Comparison of ENCODE assay signal across 8 cellular contexts in genomic region chr7:87059525-87060287, GRCh38. TPM values are rescaled to one million over a fixed set of nuclear protein-coding genes. Genes with fewer than 3 reads are reported as not detected.
A peak's percentile ranks its signal among the peaks of the same experiment; 100 is the strongest.
DNase-seq lines count a peak whose midpoint lies in the region; ATAC-seq and TF ChIP-seq lines count a peak whose summit lies in the region.

TSS of gene ELAPOR2 (minus strand) at chr7:87059654. CDS start at chr7:87059513, 141 bp downstream.

- H3K36me3 ChIP-seq in Peyer's patch, result no peaks in the 10 kb centered on the region

- peaks cover 0 to 8% (median 2%) of the 10 kb centered on the region in 4 donors for H3K4me1 ChIP-seq in Peyer's patch

- no peaks in the 10 kb centered on the region for H3K9me3 ChIP-seq in Peyer's patch

- peak; percentile 93 for ATAC-seq in GM21526 (IDR thresholded peaks at IDR 0.05; ENCODE audit: low FRiP score, unreplicated experiment)
- peak; percentile 90 for ATAC-seq in activated T-helper 17 cell treated with anti-CD3 and anti-CD28 coated beads, Interleukin-2, amount 50 U/mL, for 72 hours (replicated peaks)
- peak; percentile 96 for ATAC-seq in natural killer cell treated with Interleukin-12 subunit alpha and Interleukin-12 subunit beta and Interleukin-15 and Interleukin-18, amount 100 ng/mL, for 72 hours

- H3K27ac ChIP-seq in Peyer's patch, result peak within 1 kb of the TSS; percentile 35 to 73 (median 48)

- DNase-seq in DMS153 treated with DMSO at 0.1 percent for 48 hours (lab: John Stamatoyannopoulos, UW; ENCODE audit: unreplicated experiment), result peak; percentile 76
- DNase-seq in HuH-7.5 (ENCODE audit: low spot score), result peak; percentile 50
- peak; percentile 76 to 90 (median 79) for DNase-seq in Peyer's patch
- peak; percentile 7 for DNase-seq in fibroblast of the aortic adventitia (ENCODE audit: low read depth)
- DNase-seq in natural killer cell treated with Interleukin-12 subunit alpha and Interleukin-12 subunit beta and Interleukin-15 and Interleukin-18, amount 100 ng/mL, for 72 hours (ENCODE audit: low spot score), result peak; percentile 75

- H3K4me3 ChIP-seq in Peyer's patch (peak within 1 kb of the TSS; percentile 55 to 82 (median 78)), fibroblast of the aortic adventitia (ENCODE audit: low read depth, low read length) (peak within 1 kb of the TSS; percentile 62)

- H3K4me1 Mint-ChIP-seq in activated T-helper 17 cell treated with anti-CD3 and anti-CD28 coated beads, Interleukin-2, amount 50 U/mL, for 72 hours, result peaks cover 6% of the 10 kb centered on the region
- peaks cover 4 to 8% of the 10 kb centered on the region in 2 donors for H3K4me1 Mint-ChIP-seq in natural killer cell treated with Interleukin-12 subunit alpha and Interleukin-12 subunit beta and Interleukin-15 and Interleukin-18, amount 100 ng/mL, for 72 hours (ENCODE audit: low read depth in 2 of 2)
- peaks cover 16% of the 10 kb centered on the region for H3K4me1 Mint-ChIP-seq in stimulated activated naive CD8-positive, alpha-beta T cell treated with anti-CD3 and anti-CD28 coated beads, Interleukin-15, Interleukin-2, amounts not matched to agents 100 ng/mL and 50 ng/mL, for 24 hours (ENCODE audit: low read depth)

- H3K4me3 Mint-ChIP-seq in activated T-helper 17 cell treated with anti-CD3 and anti-CD28 coated beads, Interleukin-2, amount 50 U/mL, for 72 hours, result peak within 1 kb of the TSS; percentile 69
- peak within 1 kb of the TSS; percentile 69 for H3K4me3 Mint-ChIP-seq in natural killer cell treated with Interleukin-12 subunit alpha and Interleukin-12 subunit beta and Interleukin-15 and Interleukin-18, amount 100 ng/mL, for 72 hours
- peak within 1 kb of the TSS; percentile 82 for H3K4me3 Mint-ChIP-seq in stimulated activated naive CD8-positive, alpha-beta T cell treated with anti-CD3 and anti-CD28 coated beads, Interleukin-15, Interleukin-2, amounts not matched to agents 100 ng/mL and 50 ng/mL, for 24 hours

- peak; percentile 2 to 36 (median 19) for TF ChIP-seq CTCF in Peyer's patch (IDR thresholded peaks at IDR 0.05)
- peak; percentile 28 for TF ChIP-seq CTCF in fibroblast of the aortic adventitia (IDR thresholded peaks at IDR 0.05; ENCODE audit: insufficient read depth, low read length)

- peak within 1 kb of the TSS; percentile 11 for H3K27ac Mint-ChIP-seq in activated T-helper 17 cell treated with anti-CD3 and anti-CD28 coated beads, Interleukin-2, amount 50 U/mL, for 72 hours
- no peak within 1 kb of the TSS for H3K27ac Mint-ChIP-seq in natural killer cell treated with Interleukin-12 subunit alpha and Interleukin-12 subunit beta and Interleukin-15 and Interleukin-18, amount 100 ng/mL, for 72 hours
- H3K27ac Mint-ChIP-seq in stimulated activated naive CD8-positive, alpha-beta T cell treated with anti-CD3 and anti-CD28 coated beads, Interleukin-15, Interleukin-2, amounts not matched to agents 100 ng/mL and 50 ng/mL, for 24 hours, result no peak within 1 kb of the TSS

- no peaks in the 10 kb centered on the region for H3K36me3 Mint-ChIP-seq in activated T-helper 17 cell treated with anti-CD3 and anti-CD28 coated beads, Interleukin-2, amount 50 U/mL, for 72 hours (ENCODE audit: low read depth)
- H3K36me3 Mint-ChIP-seq in natural killer cell treated with Interleukin-12 subunit alpha and Interleukin-12 subunit beta and Interleukin-15 and Interleukin-18, amount 100 ng/mL, for 72 hours, result peaks cover 4% of the 10 kb centered on the region
- no peaks in the 10 kb centered on the region for H3K36me3 Mint-ChIP-seq in stimulated activated naive CD8-positive, alpha-beta T cell treated with anti-CD3 and anti-CD28 coated beads, Interleukin-15, Interleukin-2, amounts not matched to agents 100 ng/mL and 50 ng/mL, for 24 hours (ENCODE audit: low read depth)

- no peaks in the 10 kb centered on the region for H3K9me3 Mint-ChIP-seq in activated T-helper 17 cell treated with anti-CD3 and anti-CD28 coated beads, Interleukin-2, amount 50 U/mL, for 72 hours
- H3K9me3 Mint-ChIP-seq in natural killer cell treated with Interleukin-12 subunit alpha and Interleukin-12 subunit beta and Interleukin-15 and Interleukin-18, amount 100 ng/mL, for 72 hours, result no peaks in the 10 kb centered on the region
- H3K9me3 Mint-ChIP-seq in stimulated activated naive CD8-positive, alpha-beta T cell treated with anti-CD3 and anti-CD28 coated beads, Interleukin-15, Interleukin-2, amounts not matched to agents 100 ng/mL and 50 ng/mL, for 24 hours, result no peaks in the 10 kb centered on the region

- peaks cover 7% of the 10 kb centered on the region for H3K27me3 Mint-ChIP-seq in activated T-helper 17 cell treated with anti-CD3 and anti-CD28 coated beads, Interleukin-2, amount 50 U/mL, for 72 hours
- H3K27me3 Mint-ChIP-seq in natural killer cell treated with Interleukin-12 subunit alpha and Interleukin-12 subunit beta and Interleukin-15 and Interleukin-18, amount 100 ng/mL, for 72 hours, result peaks cover 21 to 29% of the 10 kb centered on the region in 2 donors
- H3K27me3 Mint-ChIP-seq in stimulated activated naive CD8-positive, alpha-beta T cell treated with anti-CD3 and anti-CD28 coated beads, Interleukin-15, Interleukin-2, amounts not matched to agents 100 ng/mL and 50 ng/mL, for 24 hours, result peaks cover 13% of the 10 kb centered on the region

- no peaks in the 10 kb centered on the region for H3K27me3 ChIP-seq in Peyer's patch

- TF ChIP-seq POLR2A in Peyer's patch (IDR thresholded peaks at IDR 0.05), result peak in 1 of 2 donors; percentile 24

RNA-seq across cellular contexts. Expression of gene ELAPOR2, which starts in this region (rescaled TPM):
- 10 to 100 TPM in 1 of 4 donors, 1 to 10 TPM in 3; 3.3 to 24.8 (median 5.6) TPM for total RNA-seq in Peyer's patch
- total RNA-seq in activated T-helper 17 cell treated with anti-CD3 and anti-CD28 coated beads, Interleukin-2, amount 50 U/mL, for 72 hours, result 1 to 10 TPM; 3.0 to 3.7 TPM
- total RNA-seq in fibroblast of the aortic adventitia (ENCODE audit: low replicate concordance), result 4.2 and 14.7 TPM in 2 replicates
- total RNA-seq in natural killer cell treated with Interleukin-12 subunit alpha and Interleukin-12 subunit beta and Interleukin-15 and Interleukin-18, amount 100 ng/mL, for 72 hours, result 1 to 10 TPM in 1 of 2 donors, under 1 TPM in 1; 0.56 to 1.0 TPM

Comparison
In these comparisons a context has a peak if more than half of its experiments do, and no peak if none do; other contexts are left out.
1. Peak in every context shown above with its lines: DNase-seq, ATAC-seq, H3K4me3 ChIP-seq and H3K27ac ChIP-seq.
2. DNase-seq: peak in every context shown above with its lines; median percentile 79 in Peyer's patch; 76 in DMS153 treated with DMSO at 0.1 percent for 48 hours; 75 in natural killer cell treated with Interleukin-12 subunit alpha and Interleukin-12 subunit beta and Interleukin-15 and Interleukin-18, amount 100 ng/mL, for 72 hours; 50 in HuH-7.5; 7 in fibroblast of the aortic adventitia.